32 cellular contexts compared by ENCODE assay signal in the genomic region with DNA sequence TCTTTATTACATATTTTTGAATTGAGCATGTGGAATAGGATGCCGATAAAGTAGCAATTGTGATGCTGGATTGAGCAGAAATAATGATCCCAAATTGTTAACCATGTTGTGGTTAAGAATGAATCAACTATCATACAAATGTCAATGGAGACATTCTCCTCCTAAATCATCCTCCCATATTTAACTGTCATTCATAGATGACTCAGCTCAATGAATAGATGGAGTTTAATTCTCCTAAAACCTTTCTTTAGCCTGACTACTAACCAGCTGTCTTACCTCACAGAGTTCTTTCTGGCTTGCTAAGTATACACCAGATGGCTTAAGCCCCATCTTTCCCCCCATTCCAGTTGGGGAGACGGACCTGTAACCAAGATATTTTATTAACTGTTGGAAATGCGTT. TPM values are rescaled to one million over a fixed set of nuclear protein-coding genes. Genes with fewer than 3 reads are reported as not detected.
"Had no signal": no experiment of that assay in that cellular context is flagged by ENCODE, and none has a peak within 500 bp of the region (broad histone marks: within the 10 kb centered on the region; RNA-seq: fewer than 3 reads in every experiment).

No MANE protein-coding gene starts in this region.

- DNase-seq: activated B cell treated with CpG ODN at 0.5 μM for 24 hours; activated CD4-positive, alpha-beta T cell treated with anti-CD3 and anti-CD28 coated beads, Interleukin-2, amount 50 U/mL, for 1 hour; activated CD8-positive, alpha-beta T cell treated with anti-CD3 and anti-CD28 coated beads for 36 hours; activated naive CD4-positive, alpha-beta T cell; activated T-cell treated with anti-CD3 and anti-CD28 coated beads, Interleukin-2, amount 50 U/mL, for 4 hours; central memory CD4-positive, alpha-beta T cell; effector CD4-positive, alpha-beta T cell; esophagus squamous epithelium; glutamatergic neuron; left lung; mesendoderm; right lobe of liver; stimulated activated CD4-positive, alpha-beta T cell treated with anti-CD3 and anti-CD28 coated beads, Interleukin-12 subunit alpha, Interleukin-12 subunit beta, amount 100 ng/mL, for 4 hours; stimulated activated CD4-positive, alpha-beta T cell treated with anti-CD3 and anti-CD28 coated beads, Interleukin-4, amount 100 ng/mL, for 1 hour; stimulated activated naive CD8-positive, alpha-beta T cell treated with anti-CD3 and anti-CD28 coated beads, Interleukin-15, Interleukin-2, amounts not matched to agents 100 U/mL and 50 U/mL, for 24 hours; T-helper 2 cell; uterus had no signal

- ATAC-seq: activated CD8-positive, alpha-beta T cell treated with anti-CD3 and anti-CD28 coated beads for 36 hours; activated naive CD4-positive, alpha-beta T cell treated with anti-CD3 and anti-CD28 coated beads, Interleukin-2, amount 50 U/mL, for 72 hours; activated T-cell treated with anti-CD3 and anti-CD28 coated beads, Interleukin-2, amount 50 U/mL, for 4 hours; activated T-helper 17 cell treated with anti-CD3 and anti-CD28 coated beads, Interleukin-2, amount 50 U/mL, for 72 hours; left lung; natural killer cell treated with Interleukin-12 subunit alpha and Interleukin-12 subunit beta and Interleukin-15 and Interleukin-18, amount 100 ng/mL, for 72 hours; right lobe of liver; stimulated activated naive CD8-positive, alpha-beta T cell treated with anti-CD3 and anti-CD28 coated beads, Interleukin-15, Interleukin-2, amounts not matched to agents 100 U/mL and 50 U/mL, for 24 hours had no signal

- H3K27me3 Mint-ChIP-seq: activated B cell treated with CpG ODN at 0.5 μM for 24 hours; activated CD8-positive, alpha-beta T cell treated with anti-CD3 and anti-CD28 coated beads for 36 hours; activated T-helper 17 cell treated with anti-CD3 and anti-CD28 coated beads, Interleukin-2, amount 50 U/mL, for 72 hours had no signal

- H3K36me3 Mint-ChIP-seq: activated naive CD4-positive, alpha-beta T cell treated with anti-CD3 and anti-CD28 coated beads, Interleukin-2, amount 50 U/mL, for 72 hours; natural killer cell treated with Interleukin-12 subunit alpha and Interleukin-12 subunit beta and Interleukin-15 and Interleukin-18, amount 100 ng/mL, for 72 hours; type B pancreatic cell had no signal

- H3K4me3 Mint-ChIP-seq: activated B cell treated with CpG ODN at 0.5 μM for 24 hours; activated CD8-positive, alpha-beta T cell treated with anti-CD3 and anti-CD28 coated beads for 36 hours; activated T-cell treated with anti-CD3 and anti-CD28 coated beads, Interleukin-2, amount 50 U/mL, for 4 hours; activated T-helper 17 cell treated with anti-CD3 and anti-CD28 coated beads, Interleukin-2, amount 50 U/mL, for 72 hours; natural killer cell treated with Interleukin-12 subunit alpha and Interleukin-12 subunit beta and Interleukin-15 and Interleukin-18, amount 100 ng/mL, for 72 hours; type B pancreatic cell had no signal

- H3K27ac ChIP-seq: breast epithelium, epithelial cell of prostate, esophagus squamous epithelium, left lung, neutrophil, right lobe of liver, skin epidermis, uterus had no signal

- H3K27ac Mint-ChIP-seq: activated B cell treated with CpG ODN at 0.5 μM for 24 hours; activated CD8-positive, alpha-beta T cell treated with anti-CD3 and anti-CD28 coated beads for 36 hours; activated naive CD4-positive, alpha-beta T cell treated with anti-CD3 and anti-CD28 coated beads, Interleukin-2, amount 50 U/mL, for 72 hours; activated T-helper 17 cell treated with anti-CD3 and anti-CD28 coated beads, Interleukin-2, amount 50 U/mL, for 72 hours; natural killer cell treated with Interleukin-12 subunit alpha and Interleukin-12 subunit beta and Interleukin-15 and Interleukin-18, amount 100 ng/mL, for 72 hours; progenitor cell of endocrine pancreas; type B pancreatic cell had no signal

- H3K9me3 ChIP-seq: breast epithelium, esophagus squamous epithelium, left lung, neutrophil, right lobe of liver, uterus had no signal

- H3K9me3 Mint-ChIP-seq: activated B cell treated with CpG ODN at 0.5 μM for 24 hours; activated CD8-positive, alpha-beta T cell treated with anti-CD3 and anti-CD28 coated beads for 36 hours; activated T-cell treated with anti-CD3 and anti-CD28 coated beads, Interleukin-2, amount 50 U/mL, for 4 hours; natural killer cell treated with Interleukin-12 subunit alpha and Interleukin-12 subunit beta and Interleukin-15 and Interleukin-18, amount 100 ng/mL, for 72 hours had no signal

- H3K36me3 ChIP-seq: breast epithelium, esophagus squamous epithelium, left lung, neutrophil, right lobe of liver, uterus had no signal

- H3K4me3 ChIP-seq: breast epithelium, esophagus squamous epithelium, left lung, lung, right lobe of liver, skin epidermis, uterus had no signal

- H3K4me1 Mint-ChIP-seq: activated B cell treated with CpG ODN at 0.5 μM for 24 hours; activated T-helper 17 cell treated with anti-CD3 and anti-CD28 coated beads, Interleukin-2, amount 50 U/mL, for 72 hours had no signal

- H3K27me3 ChIP-seq: breast epithelium, esophagus squamous epithelium, left lung, right lobe of liver, uterus had no signal

- H3K4me1 ChIP-seq: breast epithelium, esophagus squamous epithelium, left lung, right lobe of liver, uterus had no signal

RNA-seq across cellular contexts. Expression of gene NPS, which starts 23.4 kb away (rescaled TPM):
- total RNA-seq: activated B cell treated with CpG ODN at 0.5 μM for 24 hours; activated CD8-positive, alpha-beta T cell treated with anti-CD3 and anti-CD28 coated beads for 36 hours; activated naive CD4-positive, alpha-beta T cell treated with anti-CD3 and anti-CD28 coated beads, Interleukin-2, amount 50 U/mL, for 72 hours; activated T-cell treated with anti-CD3 and anti-CD28 coated beads, Interleukin-2, amount 50 U/mL, for 4 hours; activated T-helper 17 cell treated with anti-CD3 and anti-CD28 coated beads, Interleukin-2, amount 50 U/mL, for 72 hours; breast epithelium; esophagus squamous epithelium; frontal cortex; left lung; lung; mononuclear cell; natural killer cell treated with Interleukin-12 subunit alpha and Interleukin-12 subunit beta and Interleukin-15 and Interleukin-18, amount 100 ng/mL, for 72 hours; osteocyte; progenitor cell of endocrine pancreas; renal cortical epithelial cell; right lobe of liver; uterus had no signal
- polyA plus RNA-seq: lung, thymus had no signal
